ENCODE assay signal across 9 cellular contexts in the genomic region with DNA sequence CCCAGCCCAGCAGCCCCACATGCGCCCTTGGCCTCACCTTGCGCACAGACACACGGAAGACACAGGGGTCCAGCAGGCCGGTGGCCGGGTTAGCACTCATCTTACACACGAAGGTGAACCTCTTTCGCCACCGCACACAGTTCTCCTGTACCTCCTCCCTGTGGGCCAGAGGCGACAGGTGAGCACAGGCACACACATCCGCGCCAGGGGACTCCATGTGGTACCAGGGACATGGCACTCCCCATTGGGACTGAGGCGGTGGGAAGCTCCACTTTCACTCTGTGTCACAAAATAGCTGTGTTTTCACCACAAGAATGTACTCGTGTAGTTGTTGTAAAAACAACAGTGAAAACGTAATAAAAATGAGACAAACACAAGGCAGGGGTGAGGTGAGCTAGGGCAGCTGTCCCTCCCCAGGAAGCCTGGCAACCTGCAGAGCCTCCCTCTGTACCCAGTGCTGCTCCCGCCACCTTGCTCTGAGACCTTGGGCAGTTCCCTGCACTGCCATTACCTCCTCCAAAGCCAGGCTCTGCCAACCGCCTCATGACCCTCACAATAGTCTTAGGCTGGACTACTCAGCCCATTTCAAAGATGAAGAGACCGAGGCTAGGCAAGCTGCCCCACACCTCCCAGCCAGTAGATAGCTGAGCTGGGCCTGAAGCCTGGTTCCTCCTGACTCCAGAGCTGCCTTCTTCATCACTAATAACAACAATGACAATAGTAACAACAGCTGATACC. TPM values are rescaled to one million over a fixed set of nuclear protein-coding genes. Genes with fewer than 3 reads are reported as not detected.
DNase-seq lines count a peak whose midpoint lies in the region; ATAC-seq and TF ChIP-seq lines count a peak whose summit lies in the region.
"Had no signal": no experiment of that assay in that cellular context is flagged by ENCODE, and none has a peak within 500 bp of the region (broad histone marks: within the 10 kb centered on the region; RNA-seq: fewer than 3 reads in every experiment).

No MANE protein-coding gene starts in this region.

- H3K4me1 ChIP-seq in hepatocyte (ENCODE audit: insufficient read depth): peaks cover 39% of the 10 kb centered on the region

- H3K27me3 ChIP-seq in hepatocyte: no peaks in the 10 kb centered on the region
- H3K27me3 ChIP-seq: ascending aorta, foreskin keratinocyte had no signal

- no peaks in the 10 kb centered on the region for H3K27me3 Mint-ChIP-seq in T-cell

- WGBS in hepatocyte (ENCODE audit: low lambda C conversion rate, missing lambda C conversion rate): 93% methylated on average over 17 of the region's 17 CpGs

- POLR2A ChIA-PET in T-cell (lab: Charles Lee): interaction anchor here in 1 of 2 donors (0.5 kb wide), 2 partner anchors 92 to 157 kb away, joined by 3 to 4 read pairs; no protein-coding TSS in a partner anchor

- peaks cover 94% of the 10 kb centered on the region for H3K79me2 ChIP-seq in hepatocyte

- H3K36me3 Mint-ChIP-seq in T-cell: peaks cover 23% of the 10 kb centered on the region

- no peak overlapping the region for H3K4me2 ChIP-seq in hepatocyte

- CTCF ChIA-PET in T-cell (lab: Charles Lee): interaction anchor here (0.6 to 7.2 kb wide), 7 partner anchors 10 to 89 kb away, joined by 3 to 81 read pairs (median 4); a partner anchor contains a TSS

- peak overlapping the region; percentile 87 to 94 for H3K27ac Mint-ChIP-seq in T-cell

- peaks cover 33% of the 10 kb centered on the region for H4K20me1 ChIP-seq in hepatocyte (ENCODE audit: insufficient read depth, poor library complexity, severe bottlenecking)

- DNase-seq in T-cell: peak in 1 of 34 experiments; percentile 55
- DNase-seq in hepatocyte (ENCODE audit: low spot score): no peak
- no peak for DNase-seq in NCI-H82 (lab: John Stamatoyannopoulos, UW)
- no peak for DNase-seq in EL
- DNase-seq: foreskin keratinocyte; stimulated activated CD4-positive, alpha-beta T cell treated with anti-CD3 and anti-CD28 coated beads, Interleukin-1b, Interleukin-23, amount 100 ng/mL, for 48 hours had no signal

- no peak overlapping the region for H2AFZ ChIP-seq in hepatocyte

- H3K9me3 ChIP-seq in hepatocyte (ENCODE audit: low read depth): no peaks in the 10 kb centered on the region
- H3K9me3 ChIP-seq: ascending aorta had no signal

- H3K9me2 ChIP-seq in hepatocyte (replicated peaks; ENCODE audit: insufficient read depth): no peaks in the 10 kb centered on the region

- no peak for TF ChIP-seq CTCF in C4-2B (conservative IDR thresholded peaks at IDR 0.05)
- TF ChIP-seq CTCF in hepatocyte (IDR thresholded peaks at IDR 0.05; ENCODE audit: poor library complexity): no peak

- ATAC-seq in T-cell (replicated peaks in 1 of 4): peak in 1 of 4 experiments; percentile 19
- ATAC-seq in GM18909 (IDR thresholded peaks at IDR 0.05; ENCODE audit: poor library complexity, unreplicated experiment): no peak
- ATAC-seq: foreskin keratinocyte had no signal

- H3K4me1 Mint-ChIP-seq in T-cell: peaks cover 86 to 92% (median 89%) of the 10 kb centered on the region in 3 donors

- H3K36me3 ChIP-seq in hepatocyte (replicated peaks; ENCODE audit: insufficient read depth, low read depth): no peaks in the 10 kb centered on the region
- H3K36me3 ChIP-seq: ascending aorta had no signal

- peak overlapping the region; percentile 53 to 81 (median 67) for H3K4me3 Mint-ChIP-seq in T-cell

- no peaks in the 10 kb centered on the region for H3K9me3 Mint-ChIP-seq in T-cell

- H3K27ac ChIP-seq in C4-2B (peak overlapping the region; percentile 72), hepatocyte (peak overlapping the region; percentile 90)
- H3K27ac ChIP-seq: ascending aorta, foreskin keratinocyte had no signal

- no peak overlapping the region for H3K4me3 ChIP-seq in hepatocyte
- H3K4me3 ChIP-seq: ascending aorta had no signal

RNA-seq across cellular contexts. Expression of a gene that starts 16.3 kb away (rescaled TPM):
- 10 to 100 TPM; 32.3 to 66.5 (median 60.5) TPM for total RNA-seq in T-cell
- 19.2 and 22.4 TPM in 2 replicates for total RNA-seq in hepatocyte
- 57.1 and 61.9 TPM in 2 replicates for polyA plus RNA-seq in hepatocyte

RNA-seq across cellular contexts. Expression of a gene that starts 23.4 kb away (rescaled TPM):
- total RNA-seq in T-cell (1 to 10 TPM in 4 of 5 donors, under 1 TPM in 1; 0.99 to 5.6 (median 2.6) TPM), hepatocyte (1.6 and 3.7 TPM in 2 replicates)
- polyA plus RNA-seq in hepatocyte: 1.4 and 2.5 TPM in 2 replicates
- total RNA-seq: ascending aorta had no signal

RNA-seq across cellular contexts. Expression of a gene that starts 26.9 kb away (rescaled TPM):
- total RNA-seq in T-cell (100 to 1,000 TPM; 351 to 746 (median 698) TPM), hepatocyte (38.1 and 47.9 TPM in 2 replicates)
- polyA plus RNA-seq in hepatocyte: 43.6 and 44.1 TPM in 2 replicates

RNA-seq across cellular contexts. Expression of a gene that starts 37.1 kb away (rescaled TPM):
- total RNA-seq in T-cell: 10 to 100 TPM; 24.9 to 40.7 (median 35.1) TPM
- total RNA-seq in hepatocyte: 13.2 and 14.6 TPM in 2 replicates
- polyA plus RNA-seq in hepatocyte: 14.3 and 15.2 TPM in 2 replicates

RNA-seq across cellular contexts. Expression of a gene that starts 54.5 kb away (rescaled TPM):
- total RNA-seq in T-cell: 100 to 1,000 TPM in 2 of 5 donors, 10 to 100 TPM in 3; 73.0 to 123 (median 86.3) TPM
- total RNA-seq in hepatocyte: 31.8 and 37.3 TPM in 2 replicates
- 47.7 and 61.2 TPM in 2 replicates for polyA plus RNA-seq in hepatocyte
